In genomic region chr14:78173266-78174001, GRCh38 we compare ENCODE assay signal across 20 cellular contexts. TPM values are rescaled to one million over a fixed set of nuclear protein-coding genes. Genes with fewer than 3 reads are reported as not detected.
DNase-seq lines count a peak whose midpoint lies in the region; ATAC-seq, FAIRE-seq and TF ChIP-seq lines count a peak whose summit lies in the region.
"Had no signal": no experiment of that assay in that cellular context is flagged by ENCODE, and none has a peak within 500 bp of the region (broad histone marks: within the 10 kb centered on the region; RNA-seq: fewer than 3 reads in every experiment).

No MANE protein-coding gene starts in this region.

- H3K27me3 Mint-ChIP-seq in brain (peaks cover 23% of the 10 kb centered on the region), WTC11 (ENCODE audit: low read depth) (no peaks in the 10 kb centered on the region)
- peaks cover 3% of the 10 kb centered on the region for H3K27me3 Mint-ChIP-seq in activated naive CD4-positive, alpha-beta T cell treated with anti-CD3 and anti-CD28 coated beads, Interleukin-2, amount 10 ng/mL, durations not matched to agents 7 days and 5 days

- H3K36me3 Mint-ChIP-seq in brain (peaks cover 24% of the 10 kb centered on the region), WTC11 (no peaks in the 10 kb centered on the region)
- no peaks in the 10 kb centered on the region for H3K36me3 Mint-ChIP-seq in activated naive CD4-positive, alpha-beta T cell treated with anti-CD3 and anti-CD28 coated beads, Interleukin-2, amount 10 ng/mL, durations not matched to agents 7 days and 5 days
- H3K36me3 Mint-ChIP-seq: CD4-positive, alpha-beta memory T cell had no signal

- 88% methylated on average over 17 of the region's 20 CpGs; no CpG with 5 or more reads in 1 of the 2 experiments for WGBS in H1 (ENCODE audit: extremely low coverage in 1 of 2, insufficient coverage in 1 of 2, insufficient read length in 1 of 2, insufficient replicate concordance in 2 of 2, low coverage in 1 of 2, low lambda C conversion rate in 2 of 2, missing lambda C conversion rate in 1 of 2), 2 experiments

- H2AK5ac ChIP-seq in H1 (ENCODE audit: low read depth, low read length) = 0 out of 2 replicates have a peak overlapping the region, but pooled peaks have one; percentile 32

- H4K20me1 ChIP-seq in H1 (replicated peaks in 1 of 2; ENCODE audit: control insufficient read depth in 1 of 2, insufficient read depth in 2 of 2, low read length in 2 of 2) = no peaks in the 10 kb centered on the region

- H2BK20ac ChIP-seq in H1 (ENCODE audit: low read length) = no peak overlapping the region

- TF ChIP-seq RAD21 in H1 (IDR thresholded peaks at IDR 0.05 in 1 of 2, conservative IDR thresholded peaks at IDR 0.05 in 1 of 2; ENCODE audit: low read depth in 2 of 2, low read length in 2 of 2) = no peak

- peaks cover 76% of the 10 kb centered on the region for H3K4me1 Mint-ChIP-seq in brain
- peaks cover 27% of the 10 kb centered on the region for H3K4me1 Mint-ChIP-seq in WTC11
- H3K4me1 Mint-ChIP-seq in activated naive CD4-positive, alpha-beta T cell treated with anti-CD3 and anti-CD28 coated beads, Interleukin-2, amount 10 ng/mL, durations not matched to agents 7 days and 5 days = no peaks in the 10 kb centered on the region
- H3K4me1 Mint-ChIP-seq: CD4-positive, alpha-beta memory T cell had no signal

- no peaks in the 10 kb centered on the region for H3K79me1 ChIP-seq in H1 (ENCODE audit: low read depth, low read length)

- ATAC-seq in WTC11 = no peak
- ATAC-seq: GM12878, GM23338 had no signal

- no peak overlapping the region for H2BK120ac ChIP-seq in H1 (replicated peaks; ENCODE audit: low read depth, low read length)

- H3K4me3 Mint-ChIP-seq in brain (peak overlapping the region in 4 of 5 experiments; percentile 70 to 85 (median 78)), WTC11 (no peak overlapping the region)
- H3K4me3 Mint-ChIP-seq in activated naive CD4-positive, alpha-beta T cell treated with anti-CD3 and anti-CD28 coated beads, Interleukin-2, amount 10 ng/mL, durations not matched to agents 7 days and 5 days = no peak overlapping the region
- H3K4me3 Mint-ChIP-seq: CD4-positive, alpha-beta memory T cell; GM23338 had no signal

- no peak overlapping the region for H3K9ac ChIP-seq in H1 (replicated peaks in 1 of 4; ENCODE audit: extremely low read depth in 1 of 4, low read depth in 3 of 4, low read length in 3 of 4)

- no peak for FAIRE-seq in H1 (lab: Jason Lieb, UNC)
- FAIRE-seq: GM12878, GM19239, H54 had no signal

- TF ChIP-seq POLR2A in H1 (IDR thresholded peaks at IDR 0.05; ENCODE audit: control extremely low read depth in 1 of 2, low read depth in 2 of 2, low read length in 2 of 2) = no peak

- peaks cover 0 to 9% (median 4%) of the 10 kb centered on the region in 4 experiments; a peak in 2 of 7 replicates for H3K4me1 ChIP-seq in H1 (replicated peaks in 1 of 4; ENCODE audit: control insufficient read depth in 3 of 4, insufficient read depth in 4 of 4, low read length in 3 of 4)

- peaks cover 0 to 6% (median 0%) of the 10 kb centered on the region in 5 experiments for H3K9me3 Mint-ChIP-seq in brain
- no peaks in the 10 kb centered on the region for H3K9me3 Mint-ChIP-seq in WTC11
- peaks cover 6% of the 10 kb centered on the region for H3K9me3 Mint-ChIP-seq in activated naive CD4-positive, alpha-beta T cell treated with anti-CD3 and anti-CD28 coated beads, Interleukin-2, amount 10 ng/mL, durations not matched to agents 7 days and 5 days
- H3K9me3 Mint-ChIP-seq: GM23338 had no signal

- no peaks in the 10 kb centered on the region for H3K36me3 ChIP-seq in H1 (ENCODE audit: control insufficient read depth in 2 of 4, insufficient read depth in 4 of 4, low read length in 3 of 4)

- peaks cover 9% of the 10 kb centered on the region; the same call in 1 of the 2 replicates for H3K23me2 ChIP-seq in H1 (ENCODE audit: low read depth, low read length)

- no peak overlapping the region for H3K14ac ChIP-seq in H1 (ENCODE audit: insufficient read length)

- no peak overlapping the region for H2BK5ac ChIP-seq in H1 (ENCODE audit: low read depth, low read length)

- no peak overlapping the region for H3K23ac ChIP-seq in H1 (ENCODE audit: insufficient read length)

- DNase-seq in DMS79 treated with DMSO at 0.1 percent for 48 hours (lab: John Stamatoyannopoulos, UW) (peak; percentile 82), NCI-H2227 treated with DMSO at 0.1 percent for 48 hours (lab: John Stamatoyannopoulos, UW) (peak; percentile 50), H1 (ENCODE audit: low read depth in 1 of 2, low spot score in 2 of 2) (no peak), T-helper 9 cell (no peak), WTC11 (ENCODE audit: low spot score) (no peak)
- no peak for DNase-seq in activated naive CD4-positive, alpha-beta T cell treated with anti-CD3 and anti-CD28 coated beads, Interleukin-2, amount 10 ng/mL, durations not matched to agents 7 days and 5 days
- no peak for DNase-seq in activated CD8-positive, alpha-beta memory T cell treated with anti-CD3 and anti-CD28 coated beads, Interleukin-2, amount 50 U/mL, for 48 hours
- DNase-seq: C1 segment of cervical spinal cord; Calu3; CD4-positive, alpha-beta memory T cell; COR-L47; DMS53; EL; GDM1; HCEC 1CT had no signal

- H3K27ac ChIP-seq in H1 (ENCODE audit: low read depth, low read length) = no peak overlapping the region

- no peaks in the 10 kb centered on the region for H3K9me3 ChIP-seq in H1 (ENCODE audit: insufficient read depth in 2 of 2, low read depth in 1 of 2, low read length in 1 of 2)

- H3K4me3 ChIP-seq in H1 (ENCODE audit: extremely low read depth in 1 of 4, insufficient read depth in 2 of 4, low read depth in 3 of 4, low read length in 4 of 4) = no peak overlapping the region
- H3K4me3 ChIP-seq: GM12878, GM23338 had no signal

- CTCF ChIA-PET in H1 (lab: Charles Lee; ENCODE audit: partially characterized antibody) (no interaction called here), WTC11 (lab: Charles Lee) (no interaction called here)
- CTCF ChIA-PET in activated naive CD4-positive, alpha-beta T cell treated with anti-CD3 and anti-CD28 coated beads, Interleukin-2, amount 10 ng/mL, durations not matched to agents 7 days and 5 days (lab: Charles Lee) = no interaction called here

- H3K56ac ChIP-seq in H1 (replicated peaks; ENCODE audit: insufficient read length, low read depth, low read length) = no peak overlapping the region

- no peak overlapping the region; the same call in 1 of the 2 replicates for H4K8ac ChIP-seq in H1 (ENCODE audit: extremely low read depth, insufficient read depth, low read length)

- POLR2A ChIA-PET in H1 (lab: Charles Lee; ENCODE audit: partially characterized antibody) (no interaction called here), WTC11 (lab: Charles Lee) (no interaction called here)

- H2BK12ac ChIP-seq in H1 (ENCODE audit: low read depth, low read length) = no peak overlapping the region

- TF ChIP-seq EP300 in H1 (IDR thresholded peaks at IDR 0.05; ENCODE audit: borderline replicate concordance in 1 of 2, low read depth in 2 of 2, low read length in 2 of 2) = no peak

- H3K27ac Mint-ChIP-seq in brain = peak overlapping the region in 3 of 5 experiments; percentile 15 to 92 (median 64)
- no peak overlapping the region for H3K27ac Mint-ChIP-seq in WTC11
- no peak overlapping the region for H3K27ac Mint-ChIP-seq in activated naive CD4-positive, alpha-beta T cell treated with anti-CD3 and anti-CD28 coated beads, Interleukin-2, amount 10 ng/mL, durations not matched to agents 7 days and 5 days
- H3K27ac Mint-ChIP-seq: CD4-positive, alpha-beta memory T cell; GM23338 had no signal

- TF ChIP-seq CTCF in brain (conservative IDR thresholded peaks at IDR 0.05) = no peak
- no peak for TF ChIP-seq CTCF in H1 (IDR thresholded peaks at IDR 0.05; ENCODE audit: control extremely low read depth in 1 of 3, insufficient read depth in 1 of 3, low read depth in 1 of 3, low read length in 3 of 3)
- no peak for TF ChIP-seq CTCF in WTC11 (IDR thresholded peaks at IDR 0.05)

- H3K27me3 ChIP-seq in H1 (replicated peaks in 1 of 4; ENCODE audit: control insufficient read depth in 3 of 4, extremely low read depth in 1 of 4, insufficient read depth in 3 of 4, low read length in 3 of 4) = no peaks in the 10 kb centered on the region

- no peak overlapping the region for H2AFZ ChIP-seq in H1 (ENCODE audit: low read length)
- H2AFZ ChIP-seq: GM23338 had no signal

- no peak overlapping the region for H2BK15ac ChIP-seq in H1 (ENCODE audit: low read length)

- H4K5ac ChIP-seq in H1 (ENCODE audit: insufficient read length, low read depth, low read length) = no peak overlapping the region

- H3K18ac ChIP-seq in H1 (ENCODE audit: extremely low read depth, low read length) = peak overlapping the region; percentile 42; the same call in 1 of the 2 replicates

- H3K4me2 ChIP-seq in H1 (ENCODE audit: insufficient read depth in 1 of 2, low read depth in 2 of 2, low read length in 2 of 2) = no peak overlapping the region
- H3K4me2 ChIP-seq: GM23338 had no signal

- H4K91ac ChIP-seq in H1 (replicated peaks; ENCODE audit: insufficient read length, low read length) = no peak overlapping the region

- H3K79me2 ChIP-seq in H1 (ENCODE audit: control insufficient read depth in 1 of 2, insufficient read depth in 2 of 2, low read length in 2 of 2) = no peaks in the 10 kb centered on the region; a peak in 1 of 4 replicates

- H3K4ac ChIP-seq in H1 (replicated peaks; ENCODE audit: insufficient read length, low read depth, low read length) = no peak overlapping the region

TF ChIP-seq in H1, 55 proteins besides CTCF, POLR2A, EP300 and RAD21 (continues in another document):
- TF ChIP-seq SP1 (IDR thresholded peaks at IDR 0.05; ENCODE audit: low read depth, low read length) (no peak), EGR1 (IDR thresholded peaks at IDR 0.05; ENCODE audit: borderline replicate concordance, low read depth, low read length) (no peak), RBBP5 (IDR thresholded peaks at IDR 0.05; ENCODE audit: borderline replicate concordance, low read depth, low read length) (no peak), BACH1 (IDR thresholded peaks at IDR 0.05; ENCODE audit: low read length) (no peak)

RNA-seq across cellular contexts. Expression of gene NRXN3, which starts 3.3 kb away (rescaled TPM):
- polyA plus RNA-seq in brain (ENCODE audit: insufficient read depth, low read depth, low replicate concordance) (8.8 TPM), H1 (2011; rRNA removed) (2.6 and 3.1 TPM in 2 replicates)
- total RNA-seq in H1 (2021; fragmentation: NEBNext Ultra II Directional; extraction: Animal tissue kit (Norgen Biotek cat#: 25700)) = 3.0 and 4.1 TPM in 2 replicates
- polyA plus RNA-seq in H1 (2011; cell fraction: cytosol; rRNA removed) = 2.3 TPM
- polyA plus RNA-seq in H1 (2011; cell fraction: nucleus; rRNA removed) = 11.2 TPM
- polyA plus RNA-seq in H1 (2012, experiment 1 of 2) = 1.9 to 2.7 TPM (median 2.2 TPM) in 4 replicates
- 0.35 TPM for polyA plus RNA-seq in H1 (2012, experiment 2 of 2)
- polyA plus RNA-seq in H1 (2013, experiment 1 of 2) = 3.1 TPM
- 3.0 TPM for polyA plus RNA-seq in H1 (2013, experiment 2 of 2)
- 9.8 and 14.1 TPM in 2 replicates for polyA minus RNA-seq in H1 (2011; rRNA and poly(A)+ RNA removed)
- 3.4 TPM for polyA minus RNA-seq in H1 (2011; cell fraction: cytosol; rRNA and poly(A)+ RNA removed)
- polyA minus RNA-seq in H1 (2011; cell fraction: nucleus; rRNA and poly(A)+ RNA removed) = 41.5 TPM
- 2.5 to 3.0 TPM (median 2.9 TPM) in 3 replicates for total RNA-seq in WTC11 (2021)
- total RNA-seq: Calu3; CD4-positive, alpha-beta memory T cell had no signal
- polyA plus RNA-seq: CD4-positive, alpha-beta memory T cell had no signal

Comparison
In these comparisons a context has a peak if more than half of its experiments do, and no peak if none do; other contexts are left out.
1. DNase-seq: peak in DMS79 treated with DMSO at 0.1 percent for 48 hours (single experiment) and NCI-H2227 treated with DMSO at 0.1 percent for 48 hours (single experiment); none in H1 (0 of 2), T-helper 9 cell (single experiment), WTC11 (single experiment), activated naive CD4-positive, alpha-beta T cell treated with anti-CD3 and anti-CD28 coated beads, Interleukin-2, amount 10 ng/mL, durations not matched to agents 7 days and 5 days (single experiment) and activated CD8-positive, alpha-beta memory T cell treated with anti-CD3 and anti-CD28 coated beads, Interleukin-2, amount 50 U/mL, for 48 hours (single experiment).
2. H3K27ac Mint-ChIP-seq: peak in brain (3 of 5); none in WTC11 (single experiment) and activated naive CD4-positive, alpha-beta T cell treated with anti-CD3 and anti-CD28 coated beads, Interleukin-2, amount 10 ng/mL, durations not matched to agents 7 days and 5 days (single experiment).
3. H3K4me3 Mint-ChIP-seq: peak in brain (4 of 5); none in WTC11 (single experiment) and activated naive CD4-positive, alpha-beta T cell treated with anti-CD3 and anti-CD28 coated beads, Interleukin-2, amount 10 ng/mL, durations not matched to agents 7 days and 5 days (single experiment).